8 cellular contexts compared by ENCODE assay signal in genomic region chr12:64666054-64666914, GRCh38. TPM values are rescaled to one million over a fixed set of nuclear protein-coding genes. Genes with fewer than 3 reads are reported as not detected.
DNase-seq lines count a peak whose midpoint lies in the region; ATAC-seq and TF ChIP-seq lines count a peak whose summit lies in the region.

No MANE protein-coding gene starts in this region.

- intact Hi-C loops in adrenal gland (cut with DNase I) (no loop called here), gastrocnemius medialis (cut with DNase I; ENCODE audit: low total_unique reads) (no loop called here)

- H2AFZ ChIP-seq in osteoblast (ENCODE audit: low read length), result peak overlapping the region; percentile 61

- TF ChIP-seq POLR2A in adrenal gland (IDR thresholded peaks at IDR 0.05), result no peak
- no peak for TF ChIP-seq POLR2A in gastrocnemius medialis (IDR thresholded peaks at IDR 0.05)

- H3K4me3 ChIP-seq in adrenal gland, result peak overlapping the region in 1 of 4 donors; percentile 4
- H3K4me3 ChIP-seq in osteoblast (ENCODE audit: insufficient read depth, low read length), result no peak overlapping the region
- no peak overlapping the region for H3K4me3 ChIP-seq in gastrocnemius medialis

- TF ChIP-seq CTCF in adrenal gland (IDR thresholded peaks at IDR 0.05) (no peak), osteoblast (IDR thresholded peaks at IDR 0.05; ENCODE audit: extremely low read depth, low read depth, low read length) (no peak), gastrocnemius medialis (IDR thresholded peaks at IDR 0.05 in 4 of 5, conservative IDR thresholded peaks at IDR 0.05 in 1 of 5) (no peak)

- peaks cover 42% of the 10 kb centered on the region for H3K79me2 ChIP-seq in osteoblast (ENCODE audit: insufficient read depth, low read length)

- peak overlapping the region in 3 of 5 donors; percentile 51 to 69 (median 54) for H3K27ac ChIP-seq in adrenal gland
- H3K27ac ChIP-seq in osteoblast (ENCODE audit: low read depth, low read length), result peak overlapping the region; percentile 25
- H3K27ac ChIP-seq in gastrocnemius medialis, result no peak overlapping the region

- ATAC-seq in GM18909 (IDR thresholded peaks at IDR 0.05; ENCODE audit: poor library complexity, unreplicated experiment) (peak; percentile 38), HG02973 (IDR thresholded peaks at IDR 0.05; ENCODE audit: unreplicated experiment) (peak; percentile 37), gastrocnemius medialis (no peak)

- WGBS in adrenal gland, 4 donors, result 36 to 55% (median 41%) methylated on average over 3 of the region's 3 CpGs

- H3K36me3 ChIP-seq in adrenal gland (replicated peaks in 1 of 2) (no peaks in the 10 kb centered on the region), osteoblast (ENCODE audit: insufficient read depth, low read length) (no peaks in the 10 kb centered on the region), gastrocnemius medialis (no peaks in the 10 kb centered on the region)

- peaks cover 60 to 73% of the 10 kb centered on the region in 2 donors for H3K4me1 ChIP-seq in adrenal gland (replicated peaks in 1 of 2)
- H3K4me1 ChIP-seq in osteoblast (ENCODE audit: insufficient read depth, low read length), result peaks cover 9% of the 10 kb centered on the region
- peaks cover 0 to 21% of the 10 kb centered on the region in 2 donors for H3K4me1 ChIP-seq in gastrocnemius medialis

- H3K27me3 ChIP-seq in adrenal gland (no peaks in the 10 kb centered on the region), osteoblast (ENCODE audit: insufficient read depth, low read length) (no peaks in the 10 kb centered on the region), gastrocnemius medialis (no peaks in the 10 kb centered on the region)

- H4K20me1 ChIP-seq in osteoblast (ENCODE audit: insufficient read depth, low read length), result peaks cover 7% of the 10 kb centered on the region

- H3K9me3 ChIP-seq in adrenal gland (replicated peaks in 1 of 3), result no peaks in the 10 kb centered on the region
- no peaks in the 10 kb centered on the region for H3K9me3 ChIP-seq in osteoblast (ENCODE audit: low read depth, low read length)
- H3K9me3 ChIP-seq in gastrocnemius medialis, result no peaks in the 10 kb centered on the region

- DNase-seq in adrenal gland (no peak), osteoblast (ENCODE audit: insufficient read length, low spot score, missing footprints) (no peak), UCSD-AML1 (lab: John Stamatoyannopoulos, UW; ENCODE audit: unreplicated experiment) (no peak), NOMO-1 (lab: John Stamatoyannopoulos, UW; ENCODE audit: unreplicated experiment in 2 of 2) (no peak), gastrocnemius medialis (no peak), NCI-H2227 treated with DMSO at 0.1 percent for 48 hours (lab: John Stamatoyannopoulos, UW) (no peak)

- peak overlapping the region; percentile 60 for H3K4me2 ChIP-seq in osteoblast (ENCODE audit: insufficient read depth, low read length)

- in situ Hi-C loops in gastrocnemius medialis (cut with MboI; ENCODE audit: low sequenced_read_pairs in 4 of 4), result no loop called here

RNA-seq across cellular contexts. Expression of gene RASSF3, which starts 56.0 kb away (rescaled TPM):
- total RNA-seq in adrenal gland, result 10 to 100 TPM; 34.9 to 75.8 (median 52.0) TPM
- 10 to 100 TPM; 21.7 to 40.1 (median 23.7) TPM for polyA plus RNA-seq in adrenal gland
- total RNA-seq in osteoblast, result 12.7 and 13.8 TPM in 2 replicates
- total RNA-seq in gastrocnemius medialis, result 10 to 100 TPM in 1 of 4 donors, 1 to 10 TPM in 3; 5.2 to 11.5 (median 7.0) TPM

Comparison
In these comparisons a context has a peak if more than half of its experiments do, and no peak if none do; other contexts are left out.
1. ATAC-seq: peak in GM18909 (single experiment) and HG02973 (single experiment); none in gastrocnemius medialis (0 of 2).
2. H3K27ac ChIP-seq: peak in adrenal gland (3 of 5) and osteoblast (single experiment); none in gastrocnemius medialis (0 of 4).